In genomic region chr6:102387351-102388033, GRCh38 we compare ENCODE assay signal across 18 cellular contexts.
DNase-seq lines count a peak whose midpoint lies in the region; ATAC-seq and TF ChIP-seq lines count a peak whose summit lies in the region.
"Had no signal": no experiment of that assay in that cellular context is flagged by ENCODE, and none has a peak within 500 bp of the region (broad histone marks: within the 10 kb centered on the region; RNA-seq: fewer than 3 reads in every experiment).

No MANE protein-coding gene starts in this region.

- intact Hi-C loops in HCT116 (cut with micrococcal nuclease): no loop called here

- peaks cover 8% of the 10 kb centered on the region for H3K4me1 Mint-ChIP-seq in chondrocyte (ENCODE audit: low read depth)
- H3K4me1 Mint-ChIP-seq: CD14-positive monocyte had no signal

- ATAC-seq in HCT116: no peak
- ATAC-seq in RWPE2 (ENCODE audit: low read depth): peak; percentile 86
- ATAC-seq in HG03432 (IDR thresholded peaks at IDR 0.05; ENCODE audit: unreplicated experiment): no peak
- ATAC-seq in HG02798 (IDR thresholded peaks at IDR 0.05; ENCODE audit: poor library complexity, unreplicated experiment): no peak
- ATAC-seq: Panc1 had no signal

- H3K9me2 ChIP-seq in HCT116 (ENCODE audit: insufficient read depth): no peaks in the 10 kb centered on the region

- H3K27me3 ChIP-seq in HCT116 (ENCODE audit: insufficient read depth, low read length): no peaks in the 10 kb centered on the region
- H3K27me3 ChIP-seq in RWPE2 (ENCODE audit: insufficient read depth, poor library complexity, severe bottlenecking): no peaks in the 10 kb centered on the region

- no peaks in the 10 kb centered on the region for H4K20me1 ChIP-seq in HCT116 (ENCODE audit: insufficient read depth)

- H3K36me3 Mint-ChIP-seq in chondrocyte (ENCODE audit: low read depth): no peaks in the 10 kb centered on the region
- H3K36me3 Mint-ChIP-seq: CD14-positive monocyte had no signal

- H3K9me3 ChIP-seq in HCT116 (ENCODE audit: control insufficient read depth in 1 of 2, insufficient read depth in 1 of 2, low read depth in 1 of 2, low read length in 2 of 2): no peaks in the 10 kb centered on the region
- H3K9me3 ChIP-seq in RWPE2 (ENCODE audit: severe bottlenecking): no peaks in the 10 kb centered on the region

- no peak overlapping the region for H3K4me3 Mint-ChIP-seq in chondrocyte (ENCODE audit: unreplicated experiment)
- H3K4me3 Mint-ChIP-seq: CD14-positive monocyte had no signal

- H3K4me3 ChIP-seq in HCT116 (replicated peaks in 1 of 2; ENCODE audit: low read depth in 1 of 2, low read length in 2 of 2): no peak overlapping the region
- H3K4me3 ChIP-seq in RWPE2 (ENCODE audit: severe bottlenecking): no peak overlapping the region
- no peak overlapping the region for H3K4me3 ChIP-seq in retinal pigment epithelial cell (ENCODE audit: low read length)
- H3K4me3 ChIP-seq: SK-N-MC had no signal

- H3K27ac Mint-ChIP-seq in chondrocyte (ENCODE audit: unreplicated experiment): peak overlapping the region; percentile 22
- H3K27ac Mint-ChIP-seq: CD14-positive monocyte had no signal

- POLR2A ChIA-PET in HCT116 (lab: Charles Lee): interaction anchor here (1.2 kb wide), 1 partner anchor 10 kb away, joined by 3 read pairs; no protein-coding TSS in a partner anchor

- DNase-seq in HCT116 (ENCODE audit: low read depth, low spot score): no peak
- DNase-seq in RWPE2 (ENCODE audit: low spot score): no peak
- no peak for DNase-seq in chondrocyte (ENCODE audit: low spot score)
- peak; percentile 14 for DNase-seq in retinal pigment epithelial cell (ENCODE audit: low read depth)
- DNase-seq in NK-92 treated with Interleukin-12 subunit alpha and Interleukin-12 subunit beta, amount 100 ng/mL, for 24 hours (lab: John Stamatoyannopoulos, UW): no peak
- DNase-seq: ACHN, AML-193, COR-L47, NCI-H187, NCI-H2171, NCI-H774, Right ventricle myocardium superior had no signal

- no peaks in the 10 kb centered on the region for H3K27me3 Mint-ChIP-seq in chondrocyte (ENCODE audit: low read depth)

- H3K4me2 ChIP-seq in HCT116 (ENCODE audit: low read length): no peak overlapping the region

- H3K4me1 ChIP-seq in HCT116 (ENCODE audit: control insufficient read depth in 1 of 2, insufficient read depth in 2 of 2, low read length in 2 of 2) (no peaks in the 10 kb centered on the region), RWPE2 (ENCODE audit: insufficient read depth, poor library complexity, severe bottlenecking) (peaks cover 23% of the 10 kb centered on the region)

- TF ChIP-seq POLR2A in HCT116 (IDR thresholded peaks at IDR 0.05; ENCODE audit: borderline replicate concordance, extremely low read depth, insufficient read depth, insufficient read length): no peak

- no peak for TF ChIP-seq RAD21 in HCT116 (IDR thresholded peaks at IDR 0.05; ENCODE audit: low read depth)

- H3K27ac ChIP-seq in HCT116 (ENCODE audit: low read depth, low read length) (no peak overlapping the region), RWPE2 (ENCODE audit: poor library complexity, severe bottlenecking) (peak overlapping the region; percentile 80)
- H3K27ac ChIP-seq: HL-60, SK-N-MC had no signal

- CTCF ChIA-PET in HCT116 (lab: Charles Lee): no interaction called here

- H3K9ac ChIP-seq in HCT116 (ENCODE audit: low read length): no peak overlapping the region

- no peaks in the 10 kb centered on the region for H3K9me3 Mint-ChIP-seq in chondrocyte (ENCODE audit: low read depth)

- no TSS peak for BruUV-seq in HCT116 (replicated peaks; lab: Mats Ljungman, UMichigan)

- H3K36me3 ChIP-seq in HCT116 (ENCODE audit: control insufficient read depth in 1 of 2, insufficient read depth in 2 of 2, low read length in 2 of 2): no peaks in the 10 kb centered on the region
- H3K36me3 ChIP-seq in RWPE2 (ENCODE audit: low read depth): no peaks in the 10 kb centered on the region

- no peak for TF ChIP-seq CTCF in HCT116 (IDR thresholded peaks at IDR 0.05 in 2 of 3, conservative IDR thresholded peaks at IDR 0.05 in 1 of 3; ENCODE audit: borderline replicate concordance in 1 of 3, insufficient read depth in 1 of 3, low read depth in 2 of 3, low read length in 2 of 3)
- no peak for TF ChIP-seq CTCF in RWPE2 (IDR thresholded peaks at IDR 0.05; ENCODE audit: poor library complexity, severe bottlenecking)
- no peak for TF ChIP-seq CTCF in chondrocyte (IDR thresholded peaks at IDR 0.05)
- no peak for TF ChIP-seq CTCF in retinal pigment epithelial cell (conservative IDR thresholded peaks at IDR 0.05; ENCODE audit: low read depth, low read length)

- RAD21 ChIA-PET in HCT116 (lab: Charles Lee; ENCODE audit: low non-redundant PET in 1 of 2, low total read pairs in 2 of 2, uncharacterized antibody in 2 of 2, unreplicated experiment in 2 of 2): no interaction called here

- H3K79me2 ChIP-seq in HCT116 (ENCODE audit: insufficient read depth, low read length): no peaks in the 10 kb centered on the region

- H2AFZ ChIP-seq in HCT116 (ENCODE audit: low read depth, low read length, poor library complexity, severe bottlenecking): peak overlapping the region; percentile 3

TF ChIP-seq in HCT116, 20 proteins besides CTCF, POLR2A, EP300 and RAD21:
- TF ChIP-seq EZH2phosphoT487 (IDR thresholded peaks at IDR 0.05; ENCODE audit: borderline replicate concordance) (no peak), FOSL1 (IDR thresholded peaks at IDR 0.05; ENCODE audit: low read depth) (no peak), EGR1 (IDR thresholded peaks at IDR 0.05; ENCODE audit: low read depth) (no peak), EZH2 (IDR thresholded peaks at IDR 0.05) (no peak)
TF ChIP-seq in HCT116: peak in this region for 0.
